8 cellular contexts compared by ENCODE assay signal in the genomic region with DNA sequence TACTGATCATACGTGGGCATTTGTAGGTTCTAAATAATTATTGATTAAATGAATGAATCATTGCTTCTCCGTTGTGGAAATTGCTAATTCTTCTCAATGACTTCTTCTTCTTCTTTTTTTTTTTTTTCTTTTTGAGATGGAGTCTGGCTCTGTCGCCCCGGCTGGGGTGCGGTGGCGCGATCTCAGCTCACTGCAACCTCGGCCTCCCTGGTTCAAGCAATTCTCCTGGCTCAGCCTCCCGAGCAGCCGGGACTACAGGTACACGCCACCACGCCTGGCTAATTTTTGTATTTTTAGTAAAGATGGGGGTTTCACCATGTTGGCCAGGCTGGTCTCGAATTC. TPM values are rescaled to one million over a fixed set of nuclear protein-coding genes. Genes with fewer than 3 reads are reported as not detected.
A peak's percentile ranks its signal among the peaks of the same experiment; 100 is the strongest.
DNase-seq lines count a peak whose midpoint lies in the region; ATAC-seq and TF ChIP-seq lines count a peak whose summit lies in the region.
"Not testable (repeated sequence)": the region's sequence is repeated elsewhere in the genome, so short reads cannot be mapped to it uniquely, and the experiment has no call there.

No MANE protein-coding gene starts in this region.

- H3K27me3 ChIP-seq in Caco-2 (replicated peaks; ENCODE audit: control insufficient read depth, insufficient read depth, low read length); HUES64 (ENCODE audit: insufficient read depth, low read length); RWPE2 (ENCODE audit: insufficient read depth, poor library complexity, severe bottlenecking); brain microvascular endothelial cell (replicated peaks); esophagus (ENCODE audit: control insufficient read depth in 1 of 2, insufficient read depth in 2 of 2, low read length in 2 of 2); mesenchymal stem cell (ENCODE audit: control insufficient read depth in 1 of 2, insufficient read depth in 1 of 2, low read length in 2 of 2); prostate gland (replicated peaks; ENCODE audit: insufficient read depth); vagina: not testable (repeated sequence)

- H2BK5ac ChIP-seq in mesenchymal stem cell (ENCODE audit: low read depth, low read length, poor library complexity, severe bottlenecking): not testable (repeated sequence)

- peak overlapping the region; percentile 39; the same call in 1 of the 2 replicates for H3K9ac ChIP-seq in HUES64 (ENCODE audit: low read depth, low read length)
- not testable (repeated sequence) for H3K9ac ChIP-seq in mesenchymal stem cell (ENCODE audit: low read length)

- H3K4ac ChIP-seq in mesenchymal stem cell (ENCODE audit: low read depth in 1 of 2, low read length in 2 of 2): peak overlapping the region in 1 of 2 experiments; percentile 34

- not testable (repeated sequence) for TF ChIP-seq CTCF in Caco-2 (IDR thresholded peaks at IDR 0.05; ENCODE audit: insufficient read depth in 1 of 2, low read depth in 1 of 2, low read length in 1 of 2, severe bottlenecking in 1 of 2, unreplicated experiment in 1 of 2); RWPE2 (IDR thresholded peaks at IDR 0.05; ENCODE audit: poor library complexity, severe bottlenecking); brain microvascular endothelial cell (IDR thresholded peaks at IDR 0.05; ENCODE audit: low read depth, low read length, missing control alignments); prostate gland (IDR thresholded peaks at IDR 0.05); vagina (IDR thresholded peaks at IDR 0.05)

- not testable (repeated sequence) for H3K36me3 ChIP-seq in Caco-2 (ENCODE audit: control insufficient read depth, insufficient read depth, low read length); brain microvascular endothelial cell (replicated peaks); esophagus (ENCODE audit: control insufficient read depth in 2 of 2, insufficient read depth in 2 of 2, low read length in 1 of 2); prostate gland; vagina
- peaks cover 13% of the 10 kb centered on the region for H3K36me3 ChIP-seq in HUES64 (ENCODE audit: insufficient read depth, low read length)
- peaks cover 40% of the 10 kb centered on the region for H3K36me3 ChIP-seq in RWPE2 (ENCODE audit: low read depth)
- H3K36me3 ChIP-seq in mesenchymal stem cell (ENCODE audit: control insufficient read depth in 1 of 2, insufficient read depth in 2 of 2, low read depth in 1 of 2, low read length in 2 of 2): peaks cover 7 to 21% of the 10 kb centered on the region in 2 experiments

- CTCF ChIA-PET in Caco-2 (lab: Charles Lee): not testable (repeated sequence)

- peak overlapping the region in 1 of 2 experiments; percentile 44 for H3K18ac ChIP-seq in mesenchymal stem cell (ENCODE audit: low read depth in 1 of 2, low read length in 2 of 2)

- ATAC-seq in RWPE2 (ENCODE audit: low read depth): not testable (repeated sequence)

- H3K27ac ChIP-seq in HUES64 (ENCODE audit: low read depth, low read length) (peak overlapping the region; percentile 83), RWPE2 (ENCODE audit: poor library complexity, severe bottlenecking) (peak overlapping the region; percentile 98), brain microvascular endothelial cell (peak overlapping the region; percentile 47), esophagus (ENCODE audit: low read depth in 2 of 2, low read length in 1 of 2) (peak overlapping the region; percentile 80 to 85), mesenchymal stem cell (ENCODE audit: low read length, poor library complexity, severe bottlenecking) (peak overlapping the region; percentile 74), prostate gland (peak overlapping the region; percentile 33 to 74), vagina (peak overlapping the region; percentile 40)

- peak overlapping the region; percentile 22 for H3K27ac Mint-ChIP-seq in Caco-2 (ENCODE audit: unreplicated experiment)

- H3K4me3 ChIP-seq in Caco-2 (ENCODE audit: low read depth, low read length); HUES64 (ENCODE audit: low read length); RWPE2 (ENCODE audit: severe bottlenecking); brain microvascular endothelial cell (ENCODE audit: low read depth, low read length); esophagus (ENCODE audit: low read depth in 1 of 2, low read length in 2 of 2); mesenchymal stem cell (ENCODE audit: insufficient read depth in 1 of 2, low read depth in 1 of 2, low read length in 2 of 2); prostate gland; vagina: not testable (repeated sequence)

- not testable (repeated sequence) for H3K27me3 Mint-ChIP-seq in Caco-2 (ENCODE audit: insufficient read depth, unreplicated experiment)

- not testable (repeated sequence) for H4K8ac ChIP-seq in mesenchymal stem cell (ENCODE audit: low read length)

- DNase-seq in Caco-2; RWPE2 (ENCODE audit: low spot score); brain microvascular endothelial cell; mesenchymal stem cell; prostate gland (ENCODE audit: low spot score): not testable (repeated sequence)
- peak in 1 of 2 donors; percentile 22 for DNase-seq in vagina (ENCODE audit: extremely low spot score in 2 of 2)

- not testable (repeated sequence) for H3K14ac ChIP-seq in mesenchymal stem cell (ENCODE audit: low read length in 2 of 2)

- not testable (repeated sequence) for H2BK120ac ChIP-seq in mesenchymal stem cell (ENCODE audit: low read depth, low read length)

- H3K23ac ChIP-seq in mesenchymal stem cell (ENCODE audit: low read length in 2 of 2): not testable (repeated sequence)

- POLR2A ChIA-PET in Caco-2 (lab: Charles Lee): not testable (repeated sequence)

- H3K9me3 Mint-ChIP-seq in Caco-2 (ENCODE audit: unreplicated experiment): not testable (repeated sequence)

- TF ChIP-seq POLR2A in prostate gland (IDR thresholded peaks at IDR 0.05); vagina (IDR thresholded peaks at IDR 0.05): not testable (repeated sequence)

- not testable (repeated sequence) for H2AFZ ChIP-seq in mesenchymal stem cell (ENCODE audit: low read depth, low read length)

- not testable (repeated sequence) for H3K4me3 Mint-ChIP-seq in Caco-2 (ENCODE audit: unreplicated experiment)

- not testable (repeated sequence) for H3K9me3 ChIP-seq in Caco-2; HUES64 (ENCODE audit: insufficient read depth, low read depth, low read length); RWPE2 (ENCODE audit: severe bottlenecking); esophagus (ENCODE audit: control insufficient read depth in 2 of 2, insufficient read depth in 1 of 2, low read depth in 1 of 2, low read length in 1 of 2); mesenchymal stem cell (ENCODE audit: control insufficient read depth, low read length); prostate gland; vagina

- peak overlapping the region; percentile 68 for H4K91ac ChIP-seq in mesenchymal stem cell (ENCODE audit: low read length)

- not testable (repeated sequence) for H3K4me2 ChIP-seq in mesenchymal stem cell (ENCODE audit: low read length, poor library complexity, severe bottlenecking)

- peaks cover 38% of the 10 kb centered on the region for H3K4me1 Mint-ChIP-seq in Caco-2 (ENCODE audit: low read depth, unreplicated experiment)

- in situ Hi-C loops in brain microvascular endothelial cell (cut with HindIII; ENCODE audit: low pct_ligation_motif_present, low sequenced_read_pairs): loop anchor here (25.0 kb wide), 1 partner anchor 120 kb away; a partner anchor contains a TSS

- H2AK5ac ChIP-seq in mesenchymal stem cell (ENCODE audit: low read length, severe bottlenecking): peak overlapping the region; percentile 68

- not testable (repeated sequence) for BruUV-seq in Caco-2 (replicated peaks; lab: Mats Ljungman, UMichigan)

- H3K79me1 ChIP-seq in mesenchymal stem cell (replicated peaks; ENCODE audit: low read length, poor library complexity, severe bottlenecking): not testable (repeated sequence)

- H3K4me1 ChIP-seq in Caco-2 (peaks cover 35% of the 10 kb centered on the region), HUES64 (ENCODE audit: insufficient read depth, low read length) (peaks cover 74% of the 10 kb centered on the region), RWPE2 (ENCODE audit: insufficient read depth, poor library complexity, severe bottlenecking) (peaks cover 87% of the 10 kb centered on the region), mesenchymal stem cell (ENCODE audit: control insufficient read depth, insufficient read depth, low read depth, low read length) (peaks cover 15% of the 10 kb centered on the region), prostate gland (replicated peaks) (peaks cover 25% of the 10 kb centered on the region), vagina (peaks cover 57% of the 10 kb centered on the region)
- not testable (repeated sequence) for H3K4me1 ChIP-seq in esophagus (ENCODE audit: control insufficient read depth in 2 of 2, insufficient read depth in 2 of 2, low read length in 1 of 2)

- intact Hi-C loops in Caco-2 (cut with micrococcal nuclease; ENCODE audit: unreplicated experiment); prostate gland (cut with DNase I); vagina (cut with DNase I): not testable (repeated sequence)

- WGBS in HUES64: 97% methylated on average over 12 of the region's 13 CpGs
- 86 to 91% methylated on average over 13 of the region's 13 CpGs for WGBS in esophagus, 2 donors
- 93% methylated on average over 12 of the region's 13 CpGs for WGBS in mesenchymal stem cell
- WGBS in prostate gland: 89% methylated on average over 13 of the region's 13 CpGs

- peaks cover 40% of the 10 kb centered on the region for H3K36me3 Mint-ChIP-seq in Caco-2 (ENCODE audit: insufficient read depth, unreplicated experiment)

- H2BK12ac ChIP-seq in mesenchymal stem cell (ENCODE audit: low read length in 2 of 2): not testable (repeated sequence)

- not testable (repeated sequence) for H2BK15ac ChIP-seq in mesenchymal stem cell (ENCODE audit: low read depth, poor library complexity, severe bottlenecking)

RNA-seq across cellular contexts. Expression of a gene that starts 32.5 kb away (rescaled TPM):
- 144 and 147 TPM in 2 replicates for total RNA-seq in Caco-2 (2022)
- 101 TPM for polyA plus RNA-seq in HUES64 (2013, experiment 1 of 2)
- polyA plus RNA-seq in HUES64 (2013, experiment 2 of 2): 109 TPM
- polyA plus RNA-seq in esophagus: 10 to 100 TPM; 17.1 to 25.9 TPM
- 51.6 TPM for polyA plus RNA-seq in mesenchymal stem cell (2013, experiment 1 of 2)
- 51.4 TPM for polyA plus RNA-seq in mesenchymal stem cell (2013, experiment 2 of 2)
- total RNA-seq in prostate gland: 10 to 100 TPM; 57.4 to 95.7 TPM
- 42.5 TPM for total RNA-seq in vagina

Comparison
In these comparisons a context has a peak if more than half of its experiments do, and no peak if none do; other contexts are left out.
1. H3K27ac ChIP-seq: peak in every context shown above with its lines; median percentile 98 in RWPE2; 83 in HUES64; 82 in esophagus; 74 in mesenchymal stem cell; 54 in prostate gland; 47 in brain microvascular endothelial cell; 40 in vagina.